Comparison of ENCODE assay signal across 30 cellular contexts in genomic region chr15:70074380-70074779, GRCh38.
"Had no signal": no experiment of that assay in that cellular context is flagged by ENCODE, and none has a peak within 500 bp of the region (broad histone marks: within the 10 kb centered on the region; RNA-seq: fewer than 3 reads in every experiment).

No MANE protein-coding gene starts in this region.

- DNase-seq: activated CD4-positive, alpha-beta memory T cell treated with anti-CD3 and anti-CD28 coated beads for 36 hours; activated CD4-positive, alpha-beta T cell treated with anti-CD3 and anti-CD28 coated beads for 36 hours; activated CD4-positive, alpha-beta T cell treated with anti-CD3 and anti-CD28 coated beads, Interleukin-2, amount 10 ng/mL, durations not matched to agents 24 days and 14 days; activated CD4-positive, CD25-positive, alpha-beta regulatory T cell; activated CD4-positive, CD25-positive, alpha-beta regulatory T cell treated with anti-CD3 and anti-CD28 coated beads, Interleukin-2, amount 50 U/mL, for 72 hours; activated CD8-positive, alpha-beta memory T cell treated with anti-CD3 and anti-CD28 coated beads, Interleukin-2, amount 10 ng/mL, durations not matched to agents 7 days and 5 days; activated CD8-positive, alpha-beta memory T cell treated with anti-CD3 and anti-CD28 coated beads, Interleukin-2, amount 50 U/mL, for 4 hours; activated CD8-positive, alpha-beta T cell treated with anti-CD3 and anti-CD28 coated beads, Interleukin-2, amount 10 ng/mL, durations not matched to agents 7 days and 5 days; activated effector memory CD4-positive, alpha-beta T cell treated with Interleukin-2 at 50 U/mL for 16 hours; activated gamma-delta T cell treated with Interleukin-2 at 50 U/mL for 16 hours; activated naive CD4-positive, alpha-beta T cell treated with Interleukin-2 at 50 U/mL for 16 hours; activated T-cell treated with anti-CD3 and anti-CD28 coated beads, Interleukin-2, amount 50 U/mL, for 1 hour; adrenal gland; amygdala; aorta; body of pancreas; caudate nucleus; cortex of kidney; dermis blood vessel endothelial cell; effector CD4-positive, alpha-beta T cell; effector memory CD8-positive, alpha-beta T cell; erythroblast; foreskin keratinocyte; gastrocnemius medialis; glutamatergic neuron; T-helper 2 cell had no signal

- H3K27ac ChIP-seq: adrenal gland, body of pancreas, esophagus muscularis mucosa, foreskin keratinocyte, gastrocnemius medialis, heart left ventricle had no signal

- ATAC-seq: activated CD4-positive, alpha-beta T cell treated with anti-CD3 and anti-CD28 coated beads for 36 hours; activated CD8-positive, alpha-beta memory T cell treated with anti-CD3 and anti-CD28 coated beads, Interleukin-2, amount 10 ng/mL, durations not matched to agents 7 days and 5 days; activated CD8-positive, alpha-beta T cell treated with anti-CD3 and anti-CD28 coated beads, Interleukin-2, amount 10 ng/mL, durations not matched to agents 7 days and 5 days; activated naive CD4-positive, alpha-beta T cell treated with anti-CD3 and anti-CD28 coated beads, Interleukin-2, amount 50 U/mL, for 72 hours; activated T-helper 17 cell treated with anti-CD3 and anti-CD28 coated beads, Interleukin-2, amount 50 U/mL, for 72 hours; body of pancreas; effector memory CD8-positive, alpha-beta T cell; foreskin keratinocyte; gastrocnemius medialis; heart left ventricle had no signal

- H3K27ac Mint-ChIP-seq: activated CD4-positive, alpha-beta memory T cell treated with anti-CD3 and anti-CD28 coated beads for 36 hours; activated CD4-positive, alpha-beta T cell treated with anti-CD3 and anti-CD28 coated beads for 36 hours; activated CD8-positive, alpha-beta memory T cell treated with anti-CD3 and anti-CD28 coated beads, Interleukin-2, amount 10 ng/mL, durations not matched to agents 7 days and 5 days; activated CD8-positive, alpha-beta T cell treated with anti-CD3 and anti-CD28 coated beads, Interleukin-2, amount 10 ng/mL, durations not matched to agents 7 days and 5 days had no signal

- H3K4me3 Mint-ChIP-seq: activated CD4-positive, alpha-beta memory T cell treated with anti-CD3 and anti-CD28 coated beads for 36 hours; activated CD4-positive, alpha-beta T cell treated with anti-CD3 and anti-CD28 coated beads for 36 hours; activated CD4-positive, alpha-beta T cell treated with anti-CD3 and anti-CD28 coated beads, Interleukin-2, amount 10 ng/mL, durations not matched to agents 24 days and 14 days; activated CD8-positive, alpha-beta memory T cell treated with anti-CD3 and anti-CD28 coated beads, Interleukin-2, amount 10 ng/mL, durations not matched to agents 7 days and 5 days; activated CD8-positive, alpha-beta T cell treated with anti-CD3 and anti-CD28 coated beads, Interleukin-2, amount 10 ng/mL, durations not matched to agents 7 days and 5 days; activated T-helper 17 cell treated with anti-CD3 and anti-CD28 coated beads, Interleukin-2, amount 50 U/mL, for 72 hours; effector memory CD8-positive, alpha-beta T cell had no signal

- H3K9me3 ChIP-seq: adrenal gland, body of pancreas, esophagus muscularis mucosa, gastrocnemius medialis, heart left ventricle had no signal

- H3K27me3 ChIP-seq: adrenal gland, body of pancreas, esophagus muscularis mucosa, foreskin keratinocyte, gastrocnemius medialis, heart left ventricle had no signal

- H3K27me3 Mint-ChIP-seq: activated CD4-positive, alpha-beta memory T cell treated with anti-CD3 and anti-CD28 coated beads for 36 hours; activated CD4-positive, alpha-beta T cell treated with anti-CD3 and anti-CD28 coated beads for 36 hours; activated CD4-positive, alpha-beta T cell treated with anti-CD3 and anti-CD28 coated beads, Interleukin-2, amount 10 ng/mL, durations not matched to agents 24 days and 14 days; activated CD8-positive, alpha-beta memory T cell treated with anti-CD3 and anti-CD28 coated beads, Interleukin-2, amount 10 ng/mL, durations not matched to agents 7 days and 5 days; activated T-helper 17 cell treated with anti-CD3 and anti-CD28 coated beads, Interleukin-2, amount 50 U/mL, for 72 hours; effector memory CD8-positive, alpha-beta T cell had no signal

- H3K4me3 ChIP-seq: adrenal gland, body of pancreas, esophagus muscularis mucosa, gastrocnemius medialis, heart left ventricle had no signal

- H3K4me1 ChIP-seq: foreskin keratinocyte had no signal

- H3K9me3 Mint-ChIP-seq: activated CD4-positive, alpha-beta memory T cell treated with anti-CD3 and anti-CD28 coated beads for 36 hours; activated CD4-positive, alpha-beta T cell treated with anti-CD3 and anti-CD28 coated beads, Interleukin-2, amount 10 ng/mL, durations not matched to agents 24 days and 14 days; activated naive CD4-positive, alpha-beta T cell treated with anti-CD3 and anti-CD28 coated beads, Interleukin-2, amount 50 U/mL, for 72 hours; activated T-helper 17 cell treated with anti-CD3 and anti-CD28 coated beads, Interleukin-2, amount 50 U/mL, for 72 hours; effector memory CD8-positive, alpha-beta T cell had no signal
